14 cellular contexts compared by ENCODE assay signal in the genomic region with DNA sequence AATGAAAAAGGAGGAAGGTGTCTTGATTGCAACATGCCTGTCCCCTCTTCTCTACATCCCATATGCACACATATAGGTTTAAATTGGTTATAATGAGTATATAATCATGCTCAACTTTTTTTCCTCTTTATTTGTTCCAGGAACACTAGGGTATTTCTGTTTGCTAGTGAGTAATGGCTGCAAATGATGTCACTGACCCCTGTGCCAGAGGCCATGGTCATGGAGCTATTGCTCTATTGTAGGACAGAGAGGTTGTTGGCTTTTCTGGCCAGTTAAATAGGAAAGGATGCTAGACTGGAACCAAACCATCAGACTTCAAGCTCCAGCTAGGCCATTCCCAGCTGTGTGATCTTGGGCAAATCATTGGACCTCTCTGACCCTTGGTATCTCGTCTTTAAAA.
A peak's percentile ranks its signal among the peaks of the same experiment; 100 is the strongest.
DNase-seq lines count a peak whose midpoint lies in the region; ATAC-seq lines count a peak whose summit lies in the region.
"Had no signal": no experiment of that assay in that cellular context is flagged by ENCODE, and none has a peak within 500 bp of the region (broad histone marks: within the 10 kb centered on the region; RNA-seq: fewer than 3 reads in every experiment).

No MANE protein-coding gene starts in this region.

- peaks cover 90% of the 10 kb centered on the region for H3K4me1 Mint-ChIP-seq in activated naive CD4-positive, alpha-beta T cell treated with anti-CD3 and anti-CD28 coated beads, Interleukin-2, amount 50 U/mL, for 24 hours
- peaks cover 87% of the 10 kb centered on the region for H3K4me1 Mint-ChIP-seq in central memory CD8-positive, alpha-beta T cell
- peaks cover 84% of the 10 kb centered on the region for H3K4me1 Mint-ChIP-seq in stimulated activated effector memory CD8-positive, alpha-beta T cell treated with anti-CD3 and anti-CD28 coated beads, Interleukin-12 subunit alpha, Interleukin-12 subunit beta, amount 100 ng/mL, for 72 hours

- no peaks in the 10 kb centered on the region for H3K9me3 Mint-ChIP-seq in activated naive CD4-positive, alpha-beta T cell treated with anti-CD3 and anti-CD28 coated beads, Interleukin-2, amount 50 U/mL, for 24 hours
- no peaks in the 10 kb centered on the region for H3K9me3 Mint-ChIP-seq in central memory CD8-positive, alpha-beta T cell
- no peaks in the 10 kb centered on the region for H3K9me3 Mint-ChIP-seq in stimulated activated effector memory CD8-positive, alpha-beta T cell treated with anti-CD3 and anti-CD28 coated beads, Interleukin-12 subunit alpha, Interleukin-12 subunit beta, amount 100 ng/mL, for 72 hours

- DNase-seq in activated naive CD4-positive, alpha-beta T cell treated with anti-CD3 and anti-CD28 coated beads, Interleukin-2, amount 50 U/mL, for 16 hours = no peak
- DNase-seq in NOMO-1 treated with dmso at 0.1 percent for 144 hours (lab: John Stamatoyannopoulos, UW; ENCODE audit: unreplicated experiment) = peak; percentile 36
- no peak for DNase-seq in central memory CD8-positive, alpha-beta T cell (ENCODE audit: low spot score in 2 of 2)
- DNase-seq in stimulated activated effector memory CD8-positive, alpha-beta T cell treated with anti-CD3 and anti-CD28 coated beads, Interleukin-12 subunit alpha, Interleukin-12 subunit beta, amount 100 ng/mL, for 72 hours (ENCODE audit: low spot score in 2 of 2) = no peak
- DNase-seq in central memory CD4-positive, alpha-beta T cell = no peak
- DNase-seq in SHP77 treated with DMSO at 0.1 percent for 48 hours (lab: John Stamatoyannopoulos, UW) = no peak
- DNase-seq: activated CD4-positive, alpha-beta T cell treated with anti-CD3 and anti-CD28 coated beads for 48 hours; DMS153; H7; KBM-7; thyroid gland had no signal

- ATAC-seq in central memory CD8-positive, alpha-beta T cell (replicated peaks; ENCODE audit: extremely low read depth, poor library complexity, severe bottlenecking) = no peak
- ATAC-seq in stimulated activated effector memory CD8-positive, alpha-beta T cell treated with anti-CD3 and anti-CD28 coated beads, Interleukin-12 subunit alpha, Interleukin-12 subunit beta, amount 100 ng/mL, for 72 hours = no peak
- ATAC-seq in GM18520 (IDR thresholded peaks at IDR 0.05; ENCODE audit: unreplicated experiment) = no peak

- H3K27ac Mint-ChIP-seq in activated naive CD4-positive, alpha-beta T cell treated with anti-CD3 and anti-CD28 coated beads, Interleukin-2, amount 50 U/mL, for 24 hours = peak overlapping the region; percentile 15
- peak overlapping the region; percentile 29 for H3K27ac Mint-ChIP-seq in central memory CD8-positive, alpha-beta T cell (ENCODE audit: low read depth)
- peak overlapping the region; percentile 29 for H3K27ac Mint-ChIP-seq in stimulated activated effector memory CD8-positive, alpha-beta T cell treated with anti-CD3 and anti-CD28 coated beads, Interleukin-12 subunit alpha, Interleukin-12 subunit beta, amount 100 ng/mL, for 72 hours

- peak overlapping the region; percentile 23 for H3K4me3 Mint-ChIP-seq in activated naive CD4-positive, alpha-beta T cell treated with anti-CD3 and anti-CD28 coated beads, Interleukin-2, amount 50 U/mL, for 24 hours
- peak overlapping the region; percentile 31 for H3K4me3 Mint-ChIP-seq in central memory CD8-positive, alpha-beta T cell
- H3K4me3 Mint-ChIP-seq in stimulated activated effector memory CD8-positive, alpha-beta T cell treated with anti-CD3 and anti-CD28 coated beads, Interleukin-12 subunit alpha, Interleukin-12 subunit beta, amount 100 ng/mL, for 72 hours = peak overlapping the region; percentile 63

- H3K27me3 Mint-ChIP-seq in activated naive CD4-positive, alpha-beta T cell treated with anti-CD3 and anti-CD28 coated beads, Interleukin-2, amount 50 U/mL, for 24 hours = no peaks in the 10 kb centered on the region
- no peaks in the 10 kb centered on the region for H3K27me3 Mint-ChIP-seq in central memory CD8-positive, alpha-beta T cell
- H3K27me3 Mint-ChIP-seq: progenitor cell of endocrine pancreas had no signal

- H3K36me3 Mint-ChIP-seq in activated naive CD4-positive, alpha-beta T cell treated with anti-CD3 and anti-CD28 coated beads, Interleukin-2, amount 50 U/mL, for 24 hours = peaks cover 7% of the 10 kb centered on the region
- H3K36me3 Mint-ChIP-seq in central memory CD8-positive, alpha-beta T cell (ENCODE audit: insufficient read depth) = peaks cover 33% of the 10 kb centered on the region
- H3K36me3 Mint-ChIP-seq in stimulated activated effector memory CD8-positive, alpha-beta T cell treated with anti-CD3 and anti-CD28 coated beads, Interleukin-12 subunit alpha, Interleukin-12 subunit beta, amount 100 ng/mL, for 72 hours = peaks cover 15% of the 10 kb centered on the region
